25 cellular contexts compared by ENCODE assay signal in the genomic region with DNA sequence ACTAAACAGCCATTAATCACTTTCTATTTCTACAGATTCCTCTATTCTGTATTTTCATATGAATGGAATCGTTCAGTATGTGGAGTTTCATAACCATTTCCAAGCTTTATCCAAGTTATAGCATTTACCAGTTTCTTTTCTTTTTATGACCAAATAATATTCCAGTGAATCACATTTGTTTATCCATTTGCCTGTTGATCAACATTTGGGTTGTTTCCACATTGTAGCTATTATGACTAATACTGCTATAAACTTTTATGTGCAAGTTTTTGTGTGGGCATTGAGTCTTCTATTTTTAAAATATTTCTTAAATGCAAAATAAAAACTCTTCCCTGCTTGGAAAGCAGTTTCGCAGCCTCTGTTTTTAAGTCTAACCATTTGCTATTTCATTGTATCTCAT.
"Had no signal": no experiment of that assay in that cellular context is flagged by ENCODE, and none has a peak within 500 bp of the region (broad histone marks: within the 10 kb centered on the region; RNA-seq: fewer than 3 reads in every experiment).

No MANE protein-coding gene starts in this region.

- DNase-seq: activated CD4-positive, alpha-beta memory T cell treated with anti-CD3 and anti-CD28 coated beads for 36 hours; activated CD4-positive, alpha-beta T cell treated with anti-CD3 and anti-CD28 coated beads, Interleukin-2, amount 10 ng/mL, durations not matched to agents 7 days and 5 days; activated CD4-positive, CD25-positive, alpha-beta regulatory T cell; activated gamma-delta T cell treated with Interleukin-2 at 50 U/mL for 16 hours; activated naive CD4-positive, alpha-beta T cell treated with anti-CD3 and anti-CD28 coated beads, Interleukin-2, amount 10 ng/mL, durations not matched to agents 7 days and 5 days; activated naive CD8-positive, alpha-beta T cell treated with anti-CD3 and anti-CD28 coated beads for 36 hours; activated T-cell treated with anti-CD3 and anti-CD28 coated beads, Interleukin-2, amount 50 U/mL, for 72 hours; brain microvascular endothelial cell; cerebellar nuclear complex; Kasumi-1; NCI-H1092 treated with DMSO at 0.1 percent for 48 hours; NCI-H1417 treated with DMSO at 0.1 percent for 48 hours; NCI-H1694; NCI-H2029; NCI-H2107; NCI-H2171 treated with DMSO at 0.1 percent for 48 hours; NCI-H226; NCI-H526; NCI-H774; RPMI8226; T-helper 1 cell had no signal

- H3K36me3 ChIP-seq: brain microvascular endothelial cell had no signal

- H3K4me3 ChIP-seq: SK-N-MC had no signal

- H3K27me3 ChIP-seq: brain microvascular endothelial cell had no signal

- H3K27ac ChIP-seq: brain microvascular endothelial cell, VCaP had no signal

- ATAC-seq: activated T-cell treated with anti-CD3 and anti-CD28 coated beads, Interleukin-2, amount 50 U/mL, for 72 hours; Panc1; Right ventricle myocardium inferior had no signal
